ENCODE assay signal across 8 cellular contexts in the genomic region with DNA sequence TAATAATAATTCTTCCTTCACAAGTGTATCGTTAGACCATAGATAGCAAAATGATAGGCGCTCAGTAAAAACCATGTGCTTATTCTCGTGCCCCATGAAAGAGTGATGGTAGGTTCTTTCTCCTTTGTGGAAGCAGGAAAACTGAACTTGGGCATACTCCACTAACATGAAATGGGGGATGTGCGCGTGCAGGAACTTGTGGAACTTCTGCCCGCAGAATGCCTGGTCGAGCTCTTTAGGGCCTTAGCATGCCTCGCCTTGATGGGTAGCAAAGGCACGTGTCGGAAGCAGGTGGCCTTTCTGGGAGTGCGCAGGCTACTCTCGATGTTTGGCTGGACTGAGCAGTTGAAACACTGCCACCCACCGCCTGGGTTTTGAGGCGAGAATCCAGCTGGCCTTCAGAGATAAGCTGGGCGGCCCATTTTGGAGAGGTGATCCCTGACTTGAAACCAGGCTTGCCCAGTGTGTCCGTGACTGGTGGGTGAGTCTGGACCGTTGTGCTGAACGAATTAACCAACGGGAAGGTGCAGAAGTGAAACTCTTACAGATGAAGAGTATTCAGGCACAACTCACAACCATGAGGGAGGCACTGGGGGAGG.
DNase-seq lines count a peak whose midpoint lies in the region; ATAC-seq and TF ChIP-seq lines count a peak whose summit lies in the region.

No MANE protein-coding gene starts in this region.

- TF ChIP-seq POLR2A in erythroblast (IDR thresholded peaks at IDR 0.05; ENCODE audit: low read length): peak; percentile 59

- H3K27ac ChIP-seq in substantia nigra (ENCODE audit: low read depth, low read length, poor library complexity, severe bottlenecking): peak overlapping the region; percentile 87

- DNase-seq in EL (peak; percentile 61), NCI-H2227 treated with DMSO at 0.1 percent for 48 hours (lab: John Stamatoyannopoulos, UW) (peak; percentile 13), erythroblast (lab: John Stamatoyannopoulos, UW) (peak; percentile 96 to 99), middle frontal gyrus (ENCODE audit: extremely low spot score, low spot score) (peak; percentile 57), substantia nigra (lab: John Stamatoyannopoulos, UW) (peak in 48 of 49 donors; percentile 16 to 89 (median 69)), HuH-7 (ENCODE audit: low spot score) (no peak)
- DNase-seq in activated CD8-positive, alpha-beta memory T cell treated with anti-CD3 and anti-CD28 coated beads for 24 hours: peak; percentile 74

- peak; percentile 19 for ATAC-seq in HG02840 (IDR thresholded peaks at IDR 0.05; ENCODE audit: low FRiP score, unreplicated experiment)
